1 cellular context compared by ENCODE assay signal in genomic region chr6:6584310-6585002, GRCh38.
TF ChIP-seq lines count a peak whose summit lies in the region.

No MANE protein-coding gene starts in this region.

TF ChIP-seq in GM12878, 131 proteins besides CTCF, POLR2A, EP300 and RAD21 (continued from another document and continues in another):
- TF ChIP-seq POU2F2 (IDR thresholded peaks at IDR 0.05; ENCODE audit: borderline replicate concordance, low read depth, low read length) (peak; percentile 44; the same call in 1 of the 3 replicates), NFYA (IDR thresholded peaks at IDR 0.05; ENCODE audit: borderline replicate concordance, low read depth, low read length) (no peak), ZSCAN29 (IDR thresholded peaks at IDR 0.05) (no peak), HDAC2 (IDR thresholded peaks at IDR 0.05) (no peak), BCLAF1 (IDR thresholded peaks at IDR 0.05) (no peak), CREM (IDR thresholded peaks at IDR 0.05; ENCODE audit: low read depth) (peak; percentile 40; the same call in 1 of the 2 replicates), RB1 (IDR thresholded peaks at IDR 0.05; ENCODE audit: borderline replicate concordance) (no peak), CHD1 (IDR thresholded peaks at IDR 0.05; ENCODE audit: low read depth, low read length) (no peak), PAX8 (IDR thresholded peaks at IDR 0.05) (no peak), SMARCA5 (IDR thresholded peaks at IDR 0.05) (no peak), RUNX3 (IDR thresholded peaks at IDR 0.05; ENCODE audit: low read length) (no peak), JUNB (IDR thresholded peaks at IDR 0.05) (no peak), SUZ12 (IDR thresholded peaks at IDR 0.05; ENCODE audit: unreplicated experiment) (no peak), IRF3 (IDR thresholded peaks at IDR 0.05) (no peak), ATF3 (IDR thresholded peaks at IDR 0.05; ENCODE audit: borderline replicate concordance, extremely low read depth, low read depth, low read length) (no peak), BACH1 (IDR thresholded peaks at IDR 0.05; ENCODE audit: borderline replicate concordance) (peak; percentile 70; the same call in 1 of the 2 replicates), ZNF217 (IDR thresholded peaks at IDR 0.05) (no peak), NR2F1 (conservative IDR thresholded peaks at IDR 0.05) (peak; percentile 96), LARP7 (IDR thresholded peaks at IDR 0.05) (no peak), MEF2B (IDR thresholded peaks at IDR 0.05; ENCODE audit: partially characterized antibody, poor library complexity, severe bottlenecking) (no peak), STAT1 (conservative IDR thresholded peaks at IDR 0.05) (no peak), TCF3 (IDR thresholded peaks at IDR 0.05; ENCODE audit: borderline replicate concordance, insufficient read depth, low read depth, low read length) (no peak), EZH2 (IDR thresholded peaks at IDR 0.05; ENCODE audit: borderline replicate concordance, control insufficient read depth, low read depth, low read length) (no peak), STAT3 (IDR thresholded peaks at IDR 0.05; ENCODE audit: low read depth, low read length) (no peak), PKNOX1 (IDR thresholded peaks at IDR 0.05) (no peak), SIX5 (IDR thresholded peaks at IDR 0.05; ENCODE audit: low read depth, low read length, severe bottlenecking) (no peak), DPF2 (IDR thresholded peaks at IDR 0.05) (no peak), POLR2AphosphoS5 (IDR thresholded peaks at IDR 0.05; ENCODE audit: low read length) (peak; percentile 79), EED (IDR thresholded peaks at IDR 0.05; ENCODE audit: low read depth) (no peak), HCFC1 (IDR thresholded peaks at IDR 0.05; ENCODE audit: low read length) (no peak), ATF7 (IDR thresholded peaks at IDR 0.05; ENCODE audit: low read depth) (peak; percentile 61; the same call in 1 of the 2 replicates), FOXK2 (IDR thresholded peaks at IDR 0.05) (no peak), GABPA (IDR thresholded peaks at IDR 0.05; ENCODE audit: low read depth) (no peak), CBFB (IDR thresholded peaks at IDR 0.05; ENCODE audit: low read depth) (no peak), GATAD2B (conservative IDR thresholded peaks at IDR 0.05; ENCODE audit: low read depth) (no peak), SUPT20H (IDR thresholded peaks at IDR 0.05; ENCODE audit: borderline replicate concordance, control insufficient read depth, low read depth, low read length) (no peak), ZBTB33 (IDR thresholded peaks at IDR 0.05) (no peak), MYC (IDR thresholded peaks at IDR 0.05; ENCODE audit: insufficient read depth, insufficient read length, insufficient replicate concordance, low read length, severe bottlenecking) (no peak), SRF (IDR thresholded peaks at IDR 0.05; ENCODE audit: low read depth in 2 of 2, low read length in 2 of 2) (no peak), ETV6 (conservative IDR thresholded peaks at IDR 0.05 in 1 of 2, IDR thresholded peaks at IDR 0.05 in 1 of 2; ENCODE audit: borderline replicate concordance in 1 of 2, low read depth in 1 of 2) (no peak), KLF5 (IDR thresholded peaks at IDR 0.05; ENCODE audit: partially characterized antibody) (no peak), RFX5 (IDR thresholded peaks at IDR 0.05; ENCODE audit: low read depth, low read length) (peak; percentile 61; the same call in 1 of the 2 replicates), SMAD5 (IDR thresholded peaks at IDR 0.05; ENCODE audit: low read depth) (0 out of 2 replicates have a peak, but pooled peaks have one; percentile 57)
- TF ChIP-seq, protein P1, sequence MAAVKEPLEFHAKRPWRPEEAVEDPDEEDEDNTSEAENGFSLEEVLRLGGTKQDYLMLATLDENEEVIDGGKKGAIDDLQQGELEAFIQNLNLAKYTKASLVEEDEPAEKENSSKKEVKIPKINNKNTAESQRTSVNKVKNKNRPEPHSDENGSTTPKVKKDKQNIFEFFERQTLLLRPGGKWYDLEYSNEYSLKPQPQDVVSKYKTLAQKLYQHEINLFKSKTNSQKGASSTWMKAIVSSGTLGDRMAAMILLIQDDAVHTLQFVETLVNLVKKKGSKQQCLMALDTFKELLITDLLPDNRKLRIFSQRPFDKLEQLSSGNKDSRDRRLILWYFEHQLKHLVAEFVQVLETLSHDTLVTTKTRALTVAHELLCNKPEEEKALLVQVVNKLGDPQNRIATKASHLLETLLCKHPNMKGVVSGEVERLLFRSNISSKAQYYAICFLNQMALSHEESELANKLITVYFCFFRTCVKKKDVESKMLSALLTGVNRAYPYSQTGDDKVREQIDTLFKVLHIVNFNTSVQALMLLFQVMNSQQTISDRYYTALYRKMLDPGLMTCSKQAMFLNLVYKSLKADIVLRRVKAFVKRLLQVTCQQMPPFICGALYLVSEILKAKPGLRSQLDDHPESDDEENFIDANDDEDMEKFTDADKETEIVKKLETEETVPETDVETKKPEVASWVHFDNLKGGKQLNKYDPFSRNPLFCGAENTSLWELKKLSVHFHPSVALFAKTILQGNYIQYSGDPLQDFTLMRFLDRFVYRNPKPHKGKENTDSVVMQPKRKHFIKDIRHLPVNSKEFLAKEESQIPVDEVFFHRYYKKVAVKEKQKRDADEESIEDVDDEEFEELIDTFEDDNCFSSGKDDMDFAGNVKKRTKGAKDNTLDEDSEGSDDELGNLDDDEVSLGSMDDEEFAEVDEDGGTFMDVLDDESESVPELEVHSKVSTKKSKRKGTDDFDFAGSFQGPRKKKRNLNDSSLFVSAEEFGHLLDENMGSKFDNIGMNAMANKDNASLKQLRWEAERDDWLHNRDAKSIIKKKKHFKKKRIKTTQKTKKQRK (IDR thresholded peaks at IDR 0.05; ENCODE audit: low read depth, low read length): no peak
- TF ChIP-seq, protein P2, sequence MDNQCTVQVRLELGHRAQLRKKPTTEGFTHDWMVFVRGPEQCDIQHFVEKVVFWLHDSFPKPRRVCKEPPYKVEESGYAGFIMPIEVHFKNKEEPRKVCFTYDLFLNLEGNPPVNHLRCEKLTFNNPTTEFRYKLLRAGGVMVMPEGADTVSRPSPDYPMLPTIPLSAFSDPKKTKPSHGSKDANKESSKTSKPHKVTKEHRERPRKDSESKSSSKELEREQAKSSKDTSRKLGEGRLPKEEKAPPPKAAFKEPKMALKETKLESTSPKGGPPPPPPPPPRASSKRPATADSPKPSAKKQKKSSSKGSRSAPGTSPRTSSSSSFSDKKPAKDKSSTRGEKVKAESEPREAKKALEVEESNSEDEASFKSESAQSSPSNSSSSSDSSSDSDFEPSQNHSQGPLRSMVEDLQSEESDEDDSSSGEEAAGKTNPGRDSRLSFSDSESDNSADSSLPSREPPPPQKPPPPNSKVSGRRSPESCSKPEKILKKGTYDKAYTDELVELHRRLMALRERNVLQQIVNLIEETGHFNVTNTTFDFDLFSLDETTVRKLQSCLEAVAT (IDR thresholded peaks at IDR 0.05): no peak
- TF ChIP-seq, protein P3, sequence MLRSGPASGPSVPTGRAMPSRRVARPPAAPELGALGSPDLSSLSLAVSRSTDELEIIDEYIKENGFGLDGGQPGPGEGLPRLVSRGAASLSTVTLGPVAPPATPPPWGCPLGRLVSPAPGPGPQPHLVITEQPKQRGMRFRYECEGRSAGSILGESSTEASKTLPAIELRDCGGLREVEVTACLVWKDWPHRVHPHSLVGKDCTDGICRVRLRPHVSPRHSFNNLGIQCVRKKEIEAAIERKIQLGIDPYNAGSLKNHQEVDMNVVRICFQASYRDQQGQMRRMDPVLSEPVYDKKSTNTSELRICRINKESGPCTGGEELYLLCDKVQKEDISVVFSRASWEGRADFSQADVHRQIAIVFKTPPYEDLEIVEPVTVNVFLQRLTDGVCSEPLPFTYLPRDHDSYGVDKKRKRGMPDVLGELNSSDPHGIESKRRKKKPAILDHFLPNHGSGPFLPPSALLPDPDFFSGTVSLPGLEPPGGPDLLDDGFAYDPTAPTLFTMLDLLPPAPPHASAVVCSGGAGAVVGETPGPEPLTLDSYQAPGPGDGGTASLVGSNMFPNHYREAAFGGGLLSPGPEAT (IDR thresholded peaks at IDR 0.05; ENCODE audit: low read depth): no peak
- TF ChIP-seq, protein P4, sequence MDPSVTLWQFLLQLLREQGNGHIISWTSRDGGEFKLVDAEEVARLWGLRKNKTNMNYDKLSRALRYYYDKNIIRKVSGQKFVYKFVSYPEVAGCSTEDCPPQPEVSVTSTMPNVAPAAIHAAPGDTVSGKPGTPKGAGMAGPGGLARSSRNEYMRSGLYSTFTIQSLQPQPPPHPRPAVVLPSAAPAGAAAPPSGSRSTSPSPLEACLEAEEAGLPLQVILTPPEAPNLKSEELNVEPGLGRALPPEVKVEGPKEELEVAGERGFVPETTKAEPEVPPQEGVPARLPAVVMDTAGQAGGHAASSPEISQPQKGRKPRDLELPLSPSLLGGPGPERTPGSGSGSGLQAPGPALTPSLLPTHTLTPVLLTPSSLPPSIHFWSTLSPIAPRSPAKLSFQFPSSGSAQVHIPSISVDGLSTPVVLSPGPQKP (IDR thresholded peaks at IDR 0.05; ENCODE audit: low read depth, low read length): no peak
- TF ChIP-seq, protein P5, sequence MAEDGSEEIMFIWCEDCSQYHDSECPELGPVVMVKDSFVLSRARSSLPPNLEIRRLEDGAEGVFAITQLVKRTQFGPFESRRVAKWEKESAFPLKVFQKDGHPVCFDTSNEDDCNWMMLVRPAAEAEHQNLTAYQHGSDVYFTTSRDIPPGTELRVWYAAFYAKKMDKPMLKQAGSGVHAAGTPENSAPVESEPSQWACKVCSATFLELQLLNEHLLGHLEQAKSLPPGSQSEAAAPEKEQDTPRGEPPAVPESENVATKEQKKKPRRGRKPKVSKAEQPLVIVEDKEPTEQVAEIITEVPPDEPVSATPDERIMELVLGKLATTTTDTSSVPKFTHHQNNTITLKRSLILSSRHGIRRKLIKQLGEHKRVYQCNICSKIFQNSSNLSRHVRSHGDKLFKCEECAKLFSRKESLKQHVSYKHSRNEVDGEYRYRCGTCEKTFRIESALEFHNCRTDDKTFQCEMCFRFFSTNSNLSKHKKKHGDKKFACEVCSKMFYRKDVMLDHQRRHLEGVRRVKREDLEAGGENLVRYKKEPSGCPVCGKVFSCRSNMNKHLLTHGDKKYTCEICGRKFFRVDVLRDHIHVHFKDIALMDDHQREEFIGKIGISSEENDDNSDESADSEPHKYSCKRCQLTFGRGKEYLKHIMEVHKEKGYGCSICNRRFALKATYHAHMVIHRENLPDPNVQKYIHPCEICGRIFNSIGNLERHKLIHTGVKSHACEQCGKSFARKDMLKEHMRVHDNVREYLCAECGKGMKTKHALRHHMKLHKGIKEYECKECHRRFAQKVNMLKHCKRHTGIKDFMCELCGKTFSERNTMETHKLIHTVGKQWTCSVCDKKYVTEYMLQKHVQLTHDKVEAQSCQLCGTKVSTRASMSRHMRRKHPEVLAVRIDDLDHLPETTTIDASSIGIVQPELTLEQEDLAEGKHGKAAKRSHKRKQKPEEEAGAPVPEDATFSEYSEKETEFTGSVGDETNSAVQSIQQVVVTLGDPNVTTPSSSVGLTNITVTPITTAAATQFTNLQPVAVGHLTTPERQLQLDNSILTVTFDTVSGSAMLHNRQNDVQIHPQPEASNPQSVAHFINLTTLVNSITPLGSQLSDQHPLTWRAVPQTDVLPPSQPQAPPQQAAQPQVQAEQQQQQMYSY (CRISPR knock-in tag; IDR thresholded peaks at IDR 0.05): no peak
